ENCODE assay signal across 1 cellular context in genomic region chr6:29627762-29628418, GRCh38.
TF ChIP-seq lines count a peak whose summit lies in the region.

No MANE protein-coding gene starts in this region.

TF ChIP-seq in H1, 55 proteins besides CTCF, POLR2A, EP300 and RAD21:
- TF ChIP-seq, protein P1, sequence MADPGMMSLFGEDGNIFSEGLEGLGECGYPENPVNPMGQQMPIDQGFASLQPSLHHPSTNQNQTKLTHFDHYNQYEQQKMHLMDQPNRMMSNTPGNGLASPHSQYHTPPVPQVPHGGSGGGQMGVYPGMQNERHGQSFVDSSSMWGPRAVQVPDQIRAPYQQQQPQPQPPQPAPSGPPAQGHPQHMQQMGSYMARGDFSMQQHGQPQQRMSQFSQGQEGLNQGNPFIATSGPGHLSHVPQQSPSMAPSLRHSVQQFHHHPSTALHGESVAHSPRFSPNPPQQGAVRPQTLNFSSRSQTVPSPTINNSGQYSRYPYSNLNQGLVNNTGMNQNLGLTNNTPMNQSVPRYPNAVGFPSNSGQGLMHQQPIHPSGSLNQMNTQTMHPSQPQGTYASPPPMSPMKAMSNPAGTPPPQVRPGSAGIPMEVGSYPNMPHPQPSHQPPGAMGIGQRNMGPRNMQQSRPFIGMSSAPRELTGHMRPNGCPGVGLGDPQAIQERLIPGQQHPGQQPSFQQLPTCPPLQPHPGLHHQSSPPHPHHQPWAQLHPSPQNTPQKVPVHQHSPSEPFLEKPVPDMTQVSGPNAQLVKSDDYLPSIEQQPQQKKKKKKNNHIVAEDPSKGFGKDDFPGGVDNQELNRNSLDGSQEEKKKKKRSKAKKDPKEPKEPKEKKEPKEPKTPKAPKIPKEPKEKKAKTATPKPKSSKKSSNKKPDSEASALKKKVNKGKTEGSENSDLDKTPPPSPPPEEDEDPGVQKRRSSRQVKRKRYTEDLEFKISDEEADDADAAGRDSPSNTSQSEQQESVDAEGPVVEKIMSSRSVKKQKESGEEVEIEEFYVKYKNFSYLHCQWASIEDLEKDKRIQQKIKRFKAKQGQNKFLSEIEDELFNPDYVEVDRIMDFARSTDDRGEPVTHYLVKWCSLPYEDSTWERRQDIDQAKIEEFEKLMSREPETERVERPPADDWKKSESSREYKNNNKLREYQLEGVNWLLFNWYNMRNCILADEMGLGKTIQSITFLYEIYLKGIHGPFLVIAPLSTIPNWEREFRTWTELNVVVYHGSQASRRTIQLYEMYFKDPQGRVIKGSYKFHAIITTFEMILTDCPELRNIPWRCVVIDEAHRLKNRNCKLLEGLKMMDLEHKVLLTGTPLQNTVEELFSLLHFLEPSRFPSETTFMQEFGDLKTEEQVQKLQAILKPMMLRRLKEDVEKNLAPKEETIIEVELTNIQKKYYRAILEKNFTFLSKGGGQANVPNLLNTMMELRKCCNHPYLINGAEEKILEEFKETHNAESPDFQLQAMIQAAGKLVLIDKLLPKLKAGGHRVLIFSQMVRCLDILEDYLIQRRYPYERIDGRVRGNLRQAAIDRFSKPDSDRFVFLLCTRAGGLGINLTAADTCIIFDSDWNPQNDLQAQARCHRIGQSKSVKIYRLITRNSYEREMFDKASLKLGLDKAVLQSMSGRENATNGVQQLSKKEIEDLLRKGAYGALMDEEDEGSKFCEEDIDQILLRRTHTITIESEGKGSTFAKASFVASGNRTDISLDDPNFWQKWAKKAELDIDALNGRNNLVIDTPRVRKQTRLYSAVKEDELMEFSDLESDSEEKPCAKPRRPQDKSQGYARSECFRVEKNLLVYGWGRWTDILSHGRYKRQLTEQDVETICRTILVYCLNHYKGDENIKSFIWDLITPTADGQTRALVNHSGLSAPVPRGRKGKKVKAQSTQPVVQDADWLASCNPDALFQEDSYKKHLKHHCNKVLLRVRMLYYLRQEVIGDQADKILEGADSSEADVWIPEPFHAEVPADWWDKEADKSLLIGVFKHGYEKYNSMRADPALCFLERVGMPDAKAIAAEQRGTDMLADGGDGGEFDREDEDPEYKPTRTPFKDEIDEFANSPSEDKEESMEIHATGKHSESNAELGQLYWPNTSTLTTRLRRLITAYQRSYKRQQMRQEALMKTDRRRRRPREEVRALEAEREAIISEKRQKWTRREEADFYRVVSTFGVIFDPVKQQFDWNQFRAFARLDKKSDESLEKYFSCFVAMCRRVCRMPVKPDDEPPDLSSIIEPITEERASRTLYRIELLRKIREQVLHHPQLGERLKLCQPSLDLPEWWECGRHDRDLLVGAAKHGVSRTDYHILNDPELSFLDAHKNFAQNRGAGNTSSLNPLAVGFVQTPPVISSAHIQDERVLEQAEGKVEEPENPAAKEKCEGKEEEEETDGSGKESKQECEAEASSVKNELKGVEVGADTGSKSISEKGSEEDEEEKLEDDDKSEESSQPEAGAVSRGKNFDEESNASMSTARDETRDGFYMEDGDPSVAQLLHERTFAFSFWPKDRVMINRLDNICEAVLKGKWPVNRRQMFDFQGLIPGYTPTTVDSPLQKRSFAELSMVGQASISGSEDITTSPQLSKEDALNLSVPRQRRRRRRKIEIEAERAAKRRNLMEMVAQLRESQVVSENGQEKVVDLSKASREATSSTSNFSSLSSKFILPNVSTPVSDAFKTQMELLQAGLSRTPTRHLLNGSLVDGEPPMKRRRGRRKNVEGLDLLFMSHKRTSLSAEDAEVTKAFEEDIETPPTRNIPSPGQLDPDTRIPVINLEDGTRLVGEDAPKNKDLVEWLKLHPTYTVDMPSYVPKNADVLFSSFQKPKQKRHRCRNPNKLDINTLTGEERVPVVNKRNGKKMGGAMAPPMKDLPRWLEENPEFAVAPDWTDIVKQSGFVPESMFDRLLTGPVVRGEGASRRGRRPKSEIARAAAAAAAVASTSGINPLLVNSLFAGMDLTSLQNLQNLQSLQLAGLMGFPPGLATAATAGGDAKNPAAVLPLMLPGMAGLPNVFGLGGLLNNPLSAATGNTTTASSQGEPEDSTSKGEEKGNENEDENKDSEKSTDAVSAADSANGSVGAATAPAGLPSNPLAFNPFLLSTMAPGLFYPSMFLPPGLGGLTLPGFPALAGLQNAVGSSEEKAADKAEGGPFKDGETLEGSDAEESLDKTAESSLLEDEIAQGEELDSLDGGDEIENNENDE (IDR thresholded peaks at IDR 0.05; ENCODE audit: insufficient replicate concordance, low read length): no peak
- peak; percentile 81 for TF ChIP-seq POLR2AphosphoS5 (IDR thresholded peaks at IDR 0.05; ENCODE audit: low read depth, low read length)
- no peak for TF ChIP-seq SIX5 (IDR thresholded peaks at IDR 0.05; ENCODE audit: low read depth, low read length)
- TF ChIP-seq CTBP2 (IDR thresholded peaks at IDR 0.05; ENCODE audit: borderline replicate concordance, insufficient read depth, insufficient read length, low read length): no peak
- TF ChIP-seq SP2 (IDR thresholded peaks at IDR 0.05; ENCODE audit: low read length): no peak
- TF ChIP-seq SIN3A (conservative IDR thresholded peaks at IDR 0.05 in 1 of 2, IDR thresholded peaks at IDR 0.05 in 1 of 2; ENCODE audit: low read depth in 1 of 2, low read length in 2 of 2): peak in 1 of 2 experiments; percentile 29; a peak in 1 of 4 replicates
- no peak for TF ChIP-seq RNF2 (IDR thresholded peaks at IDR 0.05; ENCODE audit: borderline replicate concordance, low read depth, low read length, missing control alignments, poor library complexity, severe bottlenecking)
- TF ChIP-seq, protein P2, sequence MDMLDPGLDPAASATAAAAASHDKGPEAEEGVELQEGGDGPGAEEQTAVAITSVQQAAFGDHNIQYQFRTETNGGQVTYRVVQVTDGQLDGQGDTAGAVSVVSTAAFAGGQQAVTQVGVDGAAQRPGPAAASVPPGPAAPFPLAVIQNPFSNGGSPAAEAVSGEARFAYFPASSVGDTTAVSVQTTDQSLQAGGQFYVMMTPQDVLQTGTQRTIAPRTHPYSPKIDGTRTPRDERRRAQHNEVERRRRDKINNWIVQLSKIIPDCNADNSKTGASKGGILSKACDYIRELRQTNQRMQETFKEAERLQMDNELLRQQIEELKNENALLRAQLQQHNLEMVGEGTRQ (IDR thresholded peaks at IDR 0.05; ENCODE audit: low read length): no peak
- TF ChIP-seq HDAC6 (IDR thresholded peaks at IDR 0.05; ENCODE audit: low read depth, low read length): no peak
- TF ChIP-seq TCF12 (IDR thresholded peaks at IDR 0.05; ENCODE audit: low read depth, low read length): no peak
- TF ChIP-seq JUN (IDR thresholded peaks at IDR 0.05; ENCODE audit: low read depth, low read length): no peak
- TF ChIP-seq, protein P3, sequence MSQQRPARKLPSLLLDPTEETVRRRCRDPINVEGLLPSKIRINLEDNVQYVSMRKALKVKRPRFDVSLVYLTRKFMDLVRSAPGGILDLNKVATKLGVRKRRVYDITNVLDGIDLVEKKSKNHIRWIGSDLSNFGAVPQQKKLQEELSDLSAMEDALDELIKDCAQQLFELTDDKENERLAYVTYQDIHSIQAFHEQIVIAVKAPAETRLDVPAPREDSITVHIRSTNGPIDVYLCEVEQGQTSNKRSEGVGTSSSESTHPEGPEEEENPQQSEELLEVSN (IDR thresholded peaks at IDR 0.05): no peak
- no peak for TF ChIP-seq EZH2 (IDR thresholded peaks at IDR 0.05; ENCODE audit: low read depth, low read length, severe bottlenecking)
- no peak for TF ChIP-seq ZNF274 (IDR thresholded peaks at IDR 0.05; ENCODE audit: borderline replicate concordance, extremely low read depth, low read length)
- TF ChIP-seq POU5F1 (IDR thresholded peaks at IDR 0.05; ENCODE audit: low read depth, low read length): no peak
- no peak for TF ChIP-seq FOSL1 (IDR thresholded peaks at IDR 0.05; ENCODE audit: insufficient read depth, low read depth, low read length)
- TF ChIP-seq SRF (IDR thresholded peaks at IDR 0.05; ENCODE audit: low read depth, low read length): no peak
- TF ChIP-seq CBX5 (IDR thresholded peaks at IDR 0.05; ENCODE audit: low read depth, low read length): no peak
- TF ChIP-seq KDM4A (IDR thresholded peaks at IDR 0.05; ENCODE audit: low read depth, low read length, severe bottlenecking): no peak
- TF ChIP-seq TAF7 (optimal IDR thresholded peaks at IDR 0.05; ENCODE audit: borderline replicate concordance, low read depth, low read length): peak; percentile 84
- TF ChIP-seq JUND (IDR thresholded peaks at IDR 0.05; ENCODE audit: low read length): no peak
- no peak for TF ChIP-seq RXRA (IDR thresholded peaks at IDR 0.05; ENCODE audit: insufficient read depth, low read depth, low read length)
- no peak for TF ChIP-seq CBX8 (IDR thresholded peaks at IDR 0.05; ENCODE audit: borderline replicate concordance, low read depth, low read length)
- TF ChIP-seq ASH2L (IDR thresholded peaks at IDR 0.05; ENCODE audit: low read length): peak; percentile 68
- TF ChIP-seq RBBP5 (IDR thresholded peaks at IDR 0.05; ENCODE audit: borderline replicate concordance, low read depth, low read length): peak; percentile 46; the same call in 1 of the 2 replicates
- TF ChIP-seq TAF1 (IDR thresholded peaks at IDR 0.05; ENCODE audit: low read depth, low read length): peak; percentile 73
- TF ChIP-seq ATF3 (IDR thresholded peaks at IDR 0.05; ENCODE audit: insufficient read depth, low read depth, low read length): no peak
- no peak for TF ChIP-seq BRCA1 (IDR thresholded peaks at IDR 0.05; ENCODE audit: low read depth, low read length)
- TF ChIP-seq TEAD4 (IDR thresholded peaks at IDR 0.05; ENCODE audit: low read depth, low read length): no peak
- no peak for TF ChIP-seq SUZ12 (IDR thresholded peaks at IDR 0.05; ENCODE audit: low read length)
- no peak for TF ChIP-seq MAFK (IDR thresholded peaks at IDR 0.05; ENCODE audit: low read depth, low read length)
- TF ChIP-seq SIRT6 (IDR thresholded peaks at IDR 0.05; ENCODE audit: low read length): no peak
- TF ChIP-seq BCL11A (IDR thresholded peaks at IDR 0.05; ENCODE audit: low read depth in 2 of 2, low read length in 2 of 2): no peak
- TF ChIP-seq CHD1 (IDR thresholded peaks at IDR 0.05; ENCODE audit: low read depth, low read length): no peak
- no peak for TF ChIP-seq RFX5 (IDR thresholded peaks at IDR 0.05; ENCODE audit: borderline replicate concordance, low read depth, low read length)
- TF ChIP-seq YY1 (IDR thresholded peaks at IDR 0.05; ENCODE audit: low read depth, low read length): no peak
- peak; percentile 78 for TF ChIP-seq PHF8 (conservative IDR thresholded peaks at IDR 0.05; ENCODE audit: low read depth, low read length)
- no peak for TF ChIP-seq KDM5A (IDR thresholded peaks at IDR 0.05; ENCODE audit: low read length)
- no peak for TF ChIP-seq ATF2 (IDR thresholded peaks at IDR 0.05; ENCODE audit: low read length)
- no peak for TF ChIP-seq BACH1 (IDR thresholded peaks at IDR 0.05; ENCODE audit: low read length)
- TF ChIP-seq CHD2 (IDR thresholded peaks at IDR 0.05; ENCODE audit: low read length): no peak
- TF ChIP-seq TBP (IDR thresholded peaks at IDR 0.05; ENCODE audit: low read depth, low read length): peak; percentile 53; the same call in 1 of the 2 replicates
- TF ChIP-seq NRF1 (IDR thresholded peaks at IDR 0.05; ENCODE audit: low read depth, low read length): no peak
- TF ChIP-seq GTF2F1 (IDR thresholded peaks at IDR 0.05; ENCODE audit: borderline replicate concordance, low read depth, low read length): no peak
- TF ChIP-seq EGR1 (IDR thresholded peaks at IDR 0.05; ENCODE audit: borderline replicate concordance, low read depth, low read length): peak; percentile 63; the same call in 1 of the 2 replicates
- TF ChIP-seq HDAC2 (IDR thresholded peaks at IDR 0.05; ENCODE audit: borderline replicate concordance in 1 of 2, low read depth in 2 of 2, low read length in 2 of 2): no peak
- no peak for TF ChIP-seq KDM1A (IDR thresholded peaks at IDR 0.05; ENCODE audit: borderline replicate concordance, low read length)
- no peak for TF ChIP-seq SAP30 (IDR thresholded peaks at IDR 0.05; ENCODE audit: insufficient read depth, insufficient replicate concordance, low read length)
- peak; percentile 74; the same call in 1 of the 2 replicates for TF ChIP-seq CREB1 (IDR thresholded peaks at IDR 0.05)
- no peak for TF ChIP-seq NANOG (IDR thresholded peaks at IDR 0.05; ENCODE audit: insufficient read depth, low read depth, low read length, poor library complexity, severe bottlenecking)
- no peak for TF ChIP-seq CEBPB (IDR thresholded peaks at IDR 0.05; ENCODE audit: low read depth, low read length)
- TF ChIP-seq, protein P4, sequence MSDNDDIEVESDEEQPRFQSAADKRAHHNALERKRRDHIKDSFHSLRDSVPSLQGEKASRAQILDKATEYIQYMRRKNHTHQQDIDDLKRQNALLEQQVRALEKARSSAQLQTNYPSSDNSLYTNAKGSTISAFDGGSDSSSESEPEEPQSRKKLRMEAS (IDR thresholded peaks at IDR 0.05): no peak
- no peak for TF ChIP-seq SP4 (IDR thresholded peaks at IDR 0.05; ENCODE audit: low read length)
- TF ChIP-seq GABPA (IDR thresholded peaks at IDR 0.05; ENCODE audit: borderline replicate concordance, insufficient read depth, low read length): no peak
- TF ChIP-seq SP1 (IDR thresholded peaks at IDR 0.05; ENCODE audit: low read depth, low read length): 0 out of 2 replicates have a peak, but pooled peaks have one; percentile 24
